In the genomic region with DNA sequence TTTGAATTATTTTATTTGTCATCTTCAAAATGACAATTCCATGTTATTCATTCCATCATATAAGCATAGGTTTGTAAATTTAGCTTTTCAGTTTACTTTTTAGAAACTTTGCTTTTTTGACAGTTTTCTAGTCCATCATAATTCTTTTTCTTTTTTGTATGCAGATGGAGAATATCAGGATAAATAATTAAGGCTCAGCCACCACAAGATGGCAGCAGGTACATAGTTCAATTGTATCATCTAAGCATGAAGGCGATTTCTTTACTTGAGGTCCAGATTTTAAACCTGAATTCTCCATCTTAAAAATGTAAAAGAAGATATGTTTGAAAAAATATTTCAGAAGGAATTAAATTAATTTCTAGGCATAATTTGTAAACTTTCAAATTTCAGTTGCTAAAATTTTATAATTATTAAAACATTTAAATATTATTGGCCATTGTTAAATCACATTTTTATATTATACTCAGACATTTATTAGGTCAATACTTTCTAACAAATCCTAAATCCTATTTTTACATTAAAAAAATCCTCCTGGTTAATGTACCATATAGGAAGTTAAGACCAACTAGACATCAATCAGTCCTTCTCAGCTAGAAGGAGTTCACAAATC, we compare ENCODE assay signal across 9 cellular contexts. TPM values are rescaled to one million over a fixed set of nuclear protein-coding genes. Genes with fewer than 3 reads are reported as not detected.
DNase-seq lines count a peak whose midpoint lies in the region; ATAC-seq, FAIRE-seq and TF ChIP-seq lines count a peak whose summit lies in the region.
"Had no signal": no experiment of that assay in that cellular context is flagged by ENCODE, and none has a peak within 500 bp of the region (broad histone marks: within the 10 kb centered on the region; RNA-seq: fewer than 3 reads in every experiment).

No MANE protein-coding gene starts in this region.

- peak; percentile 57 for ATAC-seq in GM21360 (IDR thresholded peaks at IDR 0.05; ENCODE audit: unreplicated experiment)

- DNase-seq in D341Med (ENCODE audit: low spot score): peak; percentile 37
- DNase-seq in NCI-H2081 (lab: John Stamatoyannopoulos, UW): peak; percentile 58 to 71
- DNase-seq in amniotic epithelial cell (ENCODE audit: low read depth): peak; percentile 52
- DNase-seq in keratinocyte (ENCODE audit: low read depth, low spot score): no peak
- no peak for DNase-seq in suprapubic skin (ENCODE audit: low spot score in 2 of 2)
- no peak for DNase-seq in stimulated activated naive CD4-positive, alpha-beta T cell treated with Interleukin-2 at 50 U/mL for 16 hours (lab: John Stamatoyannopoulos, UW)
- no peak for DNase-seq in immature natural killer cell

- TF ChIP-seq CTCF in keratinocyte (optimal IDR thresholded peaks at IDR 0.05 in 1 of 3, IDR thresholded peaks at IDR 0.05 in 1 of 3, conservative IDR thresholded peaks at IDR 0.05 in 1 of 3; ENCODE audit: extremely low read depth in 1 of 3, insufficient read depth in 2 of 3, low read length in 3 of 3) (peak in 2 of 3 experiments; percentile 30 to 51), suprapubic skin (IDR thresholded peaks at IDR 0.05) (peak in 1 of 2 donors; percentile 36)

- H3K9me3 Mint-ChIP-seq in immature natural killer cell: no peaks in the 10 kb centered on the region

- no peaks in the 10 kb centered on the region for H3K79me2 ChIP-seq in keratinocyte (ENCODE audit: control insufficient read depth, insufficient read depth, low read length)

- no peaks in the 10 kb centered on the region for H3K36me3 Mint-ChIP-seq in immature natural killer cell

- no peak for TF ChIP-seq POLR2A in suprapubic skin (IDR thresholded peaks at IDR 0.05)

- no peak overlapping the region for H3K27ac ChIP-seq in keratinocyte (ENCODE audit: control insufficient read depth, insufficient read depth, low read length)
- H3K27ac ChIP-seq in suprapubic skin: no peak overlapping the region

- H3K27me3 Mint-ChIP-seq in immature natural killer cell (ENCODE audit: low read depth in 3 of 3): peaks cover 0 to 4% (median 3%) of the 10 kb centered on the region in 3 donors

- H3K27ac Mint-ChIP-seq in immature natural killer cell: no peak overlapping the region

- TF ChIP-seq EP300 in suprapubic skin (IDR thresholded peaks at IDR 0.05): no peak

- dilution Hi-C loops in keratinocyte (cut with MboI; ENCODE audit: extremely low pct_ligation_motif_present, low sequenced_read_pairs): no loop called here

- H3K9me3 ChIP-seq in keratinocyte (ENCODE audit: control insufficient read depth, low read depth, low read length) (no peaks in the 10 kb centered on the region), suprapubic skin (no peaks in the 10 kb centered on the region)

- H3K4me2 ChIP-seq in keratinocyte (ENCODE audit: control insufficient read depth, extremely low read depth, insufficient read depth, low read depth, low read length): no peak overlapping the region

- WGBS in suprapubic skin: 6% methylated on average over 1 of the region's 1 CpG

- H4K20me1 ChIP-seq in keratinocyte (ENCODE audit: control insufficient read depth, extremely low read depth, insufficient read depth, low read length): no peaks in the 10 kb centered on the region

- no peaks in the 10 kb centered on the region for H3K9me1 ChIP-seq in keratinocyte (ENCODE audit: control insufficient read depth, extremely low read depth, insufficient read depth, low read length)

- H3K4me1 Mint-ChIP-seq in immature natural killer cell: no peaks in the 10 kb centered on the region

- H3K4me3 Mint-ChIP-seq in immature natural killer cell: no peak overlapping the region

- no peak overlapping the region for H2AFZ ChIP-seq in keratinocyte (ENCODE audit: control insufficient read depth, low read length)

- H3K36me3 ChIP-seq in keratinocyte (ENCODE audit: control insufficient read depth in 2 of 2, extremely low read depth in 1 of 2, insufficient read depth in 2 of 2, low read length in 2 of 2) (no peaks in the 10 kb centered on the region), suprapubic skin (no peaks in the 10 kb centered on the region)

- no peaks in the 10 kb centered on the region for H3K27me3 ChIP-seq in keratinocyte (ENCODE audit: control insufficient read depth, extremely low read depth, insufficient read depth, low read length)
- H3K27me3 ChIP-seq in suprapubic skin: no peaks in the 10 kb centered on the region

- no peak overlapping the region for H3K4me3 ChIP-seq in keratinocyte (ENCODE audit: control insufficient read depth in 2 of 3, extremely low read depth in 1 of 3, insufficient read depth in 2 of 3, low read depth in 1 of 3, low read length in 3 of 3)
- H3K4me3 ChIP-seq in suprapubic skin: no peak overlapping the region

- no peak overlapping the region for H3K9ac ChIP-seq in keratinocyte (ENCODE audit: control insufficient read depth, extremely low read depth, insufficient read depth, low read length)

- H3K4me1 ChIP-seq in keratinocyte (ENCODE audit: control insufficient read depth, extremely low read depth, insufficient read depth, low read length) (no peaks in the 10 kb centered on the region), suprapubic skin (no peaks in the 10 kb centered on the region)

- FAIRE-seq in keratinocyte (lab: Jason Lieb, UNC): no peak

RNA-seq across cellular contexts. Expression of gene PLSCR5, which starts 15.1 kb away (rescaled TPM):
- not detected in 3 replicates for polyA plus RNA-seq in keratinocyte
- polyA plus RNA-seq in keratinocyte (2011; ENCODE audit: low read depth): not detected
- not detected in 2 replicates for polyA plus RNA-seq in keratinocyte (2011; cell fraction: cytosol; rRNA removed)
- polyA plus RNA-seq in keratinocyte (2011; cell fraction: nucleus; rRNA removed): not detected in 2 replicates
- polyA plus RNA-seq in keratinocyte (2012; ENCODE audit: low replicate concordance): not detected in 2 replicates
- polyA minus RNA-seq in keratinocyte: not detected in 3 replicates
- not detected for polyA minus RNA-seq in keratinocyte (2011; cell fraction: cytosol; rRNA and poly(A)+ RNA removed)
- polyA minus RNA-seq in keratinocyte (2011; cell fraction: nucleus; rRNA and poly(A)+ RNA removed): not detected in 2 replicates
- not detected for total RNA-seq in suprapubic skin
- not detected for polyA plus RNA-seq in immature natural killer cell
- total RNA-seq: activated CD8-positive, alpha-beta memory T cell treated with anti-CD3 and anti-CD28 coated beads for 36 hours had no signal

RNA-seq across cellular contexts. Expression of gene PLSCR1, which starts 45.6 kb away (rescaled TPM):
- 42.4 to 132 TPM (median 77.6 TPM) in 3 replicates for polyA plus RNA-seq in keratinocyte
- 11.2 TPM for polyA plus RNA-seq in keratinocyte (2011; ENCODE audit: low read depth)
- polyA plus RNA-seq in keratinocyte (2011; cell fraction: cytosol; rRNA removed): 63.7 and 84.7 TPM in 2 replicates
- polyA plus RNA-seq in keratinocyte (2011; cell fraction: nucleus; rRNA removed): 82.9 and 95.8 TPM in 2 replicates
- polyA plus RNA-seq in keratinocyte (2012; ENCODE audit: low replicate concordance): 19.3 and 101 TPM in 2 replicates
- 43.4 to 74.4 TPM (median 56.0 TPM) in 3 replicates for polyA minus RNA-seq in keratinocyte
- 47.8 TPM for polyA minus RNA-seq in keratinocyte (2011; cell fraction: cytosol; rRNA and poly(A)+ RNA removed)
- polyA minus RNA-seq in keratinocyte (2011; cell fraction: nucleus; rRNA and poly(A)+ RNA removed): 54.4 and 91.7 TPM in 2 replicates
- total RNA-seq in suprapubic skin: 10 to 100 TPM; 16.6 to 42.0 (median 23.9) TPM
- polyA plus RNA-seq in immature natural killer cell: 10 to 100 TPM; 52.8 to 67.8 (median 60.7) TPM

Comparison
In these comparisons a context has a peak if more than half of its experiments do, and no peak if none do; other contexts are left out.
1. DNase-seq: peak in D341Med (single experiment), NCI-H2081 (2 of 2) and amniotic epithelial cell (single experiment); none in keratinocyte (single experiment), suprapubic skin (0 of 2), stimulated activated naive CD4-positive, alpha-beta T cell treated with Interleukin-2 at 50 U/mL for 16 hours (single experiment) and immature natural killer cell (0 of 3).